In the genomic region with DNA sequence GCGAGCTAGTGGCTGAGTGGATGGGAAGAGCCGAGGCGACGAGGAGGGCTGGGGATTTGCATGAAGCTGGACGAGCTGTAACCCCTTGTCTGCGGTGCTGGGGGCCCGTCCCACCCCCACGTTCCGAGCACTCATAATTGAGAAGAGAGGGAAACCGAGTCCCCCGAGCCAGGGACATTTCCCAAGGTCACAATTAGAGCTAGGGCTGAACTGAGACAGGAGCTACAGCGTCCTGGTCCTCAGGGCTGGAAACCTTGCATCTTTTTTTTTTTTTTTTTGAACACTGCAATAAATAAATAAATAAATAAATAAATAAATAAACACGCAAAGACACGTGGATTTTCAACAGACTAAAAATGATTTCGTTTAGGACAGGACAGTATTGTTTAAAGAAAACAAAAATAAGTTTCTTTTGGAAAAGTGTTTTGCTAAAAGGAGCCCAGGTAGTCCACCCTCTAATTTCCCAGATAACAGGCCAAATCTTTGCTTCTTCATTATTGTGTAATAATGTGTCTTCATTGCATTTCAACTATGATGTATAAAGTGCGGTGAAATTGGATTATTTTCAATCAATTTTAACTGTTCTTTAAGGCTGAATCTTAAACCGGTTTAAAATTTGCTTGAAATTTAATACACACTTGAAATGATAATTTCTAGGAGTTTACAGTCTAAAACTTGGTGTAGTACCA, we compare ENCODE assay signal across 1 cellular context.
TF ChIP-seq lines count a peak whose summit lies in the region.

No MANE protein-coding gene starts in this region.

TF ChIP-seq in HepG2, 621 proteins besides CTCF, POLR2A, EP300 and RAD21 (continued from another document):
- TF ChIP-seq ZNF546 (CRISPR knock-in tag; conservative IDR thresholded peaks at IDR 0.05) (no peak), STAT5B (CRISPR knock-in tag; IDR thresholded peaks at IDR 0.05) (no peak), SRSF1 (optimal IDR thresholded peaks at IDR 0.05; ENCODE audit: low read depth, low read length) (peak; percentile 1), ZNF230 (CRISPR knock-in tag; IDR thresholded peaks at IDR 0.05) (no peak), ZNF672 (CRISPR knock-in tag; IDR thresholded peaks at IDR 0.05) (no peak), ZNF616 (CRISPR knock-in tag; IDR thresholded peaks at IDR 0.05; ENCODE audit: low read depth) (0 out of 2 replicates have a peak, but pooled peaks have one; percentile 16), ZNF782 (CRISPR knock-in tag; IDR thresholded peaks at IDR 0.05; ENCODE audit: borderline replicate concordance) (no peak), ZNF768 (CRISPR knock-in tag; IDR thresholded peaks at IDR 0.05) (no peak), MTF2 (CRISPR knock-in tag; IDR thresholded peaks at IDR 0.05; ENCODE audit: borderline replicate concordance) (peak; percentile 40; the same call in 1 of the 2 replicates), ZNF549 (CRISPR knock-in tag; IDR thresholded peaks at IDR 0.05) (no peak), SP5 (CRISPR knock-in tag; IDR thresholded peaks at IDR 0.05; ENCODE audit: borderline replicate concordance, low read depth) (no peak), ZNF598 (CRISPR knock-in tag; IDR thresholded peaks at IDR 0.05; ENCODE audit: borderline replicate concordance) (no peak), FOXC1 (CRISPR knock-in tag; IDR thresholded peaks at IDR 0.05; ENCODE audit: borderline replicate concordance) (no peak), RBM39 (IDR thresholded peaks at IDR 0.05; ENCODE audit: low read depth, low read length, poor library complexity, severe bottlenecking) (no peak), NR3C1 (CRISPR knock-in tag; IDR thresholded peaks at IDR 0.05) (no peak), ZNF567 (CRISPR knock-in tag; IDR thresholded peaks at IDR 0.05; ENCODE audit: borderline replicate concordance) (no peak; the same call in 1 of the 2 replicates), ZNF354B (CRISPR knock-in tag; IDR thresholded peaks at IDR 0.05) (no peak)
- TF ChIP-seq, protein P1, sequence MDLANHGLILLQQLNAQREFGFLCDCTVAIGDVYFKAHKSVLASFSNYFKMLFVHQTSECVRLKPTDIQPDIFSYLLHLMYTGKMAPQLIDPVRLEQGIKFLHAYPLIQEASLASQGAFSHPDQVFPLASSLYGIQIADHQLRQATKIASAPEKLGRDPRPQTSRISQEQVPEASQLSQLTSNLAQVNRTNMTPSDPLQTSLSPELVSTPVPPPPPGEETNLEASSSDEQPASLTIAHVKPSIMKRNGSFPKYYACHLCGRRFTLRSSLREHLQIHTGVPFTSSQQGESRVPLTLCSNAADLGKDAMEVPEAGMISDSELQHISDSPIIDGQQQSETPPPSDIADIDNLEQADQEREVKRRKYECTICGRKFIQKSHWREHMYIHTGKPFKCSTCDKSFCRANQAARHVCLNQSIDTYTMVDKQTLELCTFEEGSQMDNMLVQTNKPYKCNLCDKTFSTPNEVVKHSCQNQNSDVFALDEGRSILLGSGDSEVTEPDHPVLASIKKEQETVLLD (CRISPR knock-in tag; IDR thresholded peaks at IDR 0.05; ENCODE audit: low read depth): no peak
- TF ChIP-seq, protein P2, sequence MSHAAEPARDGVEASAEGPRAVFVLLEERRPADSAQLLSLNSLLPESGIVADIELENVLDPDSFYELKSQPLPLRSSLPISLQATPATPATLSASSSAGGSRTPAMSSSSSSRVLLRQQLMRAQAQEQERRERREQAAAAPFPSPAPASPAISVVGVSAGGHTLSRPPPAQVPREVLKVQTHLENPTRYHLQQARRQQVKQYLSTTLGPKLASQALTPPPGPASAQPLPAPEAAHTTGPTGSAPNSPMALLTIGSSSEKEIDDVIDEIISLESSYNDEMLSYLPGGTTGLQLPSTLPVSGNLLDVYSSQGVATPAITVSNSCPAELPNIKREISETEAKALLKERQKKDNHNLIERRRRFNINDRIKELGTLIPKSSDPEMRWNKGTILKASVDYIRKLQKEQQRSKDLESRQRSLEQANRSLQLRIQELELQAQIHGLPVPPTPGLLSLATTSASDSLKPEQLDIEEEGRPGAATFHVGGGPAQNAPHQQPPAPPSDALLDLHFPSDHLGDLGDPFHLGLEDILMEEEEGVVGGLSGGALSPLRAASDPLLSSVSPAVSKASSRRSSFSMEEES (CRISPR knock-in tag; IDR thresholded peaks at IDR 0.05): 0 out of 2 replicates have a peak, but pooled peaks have one; percentile 2
- TF ChIP-seq, protein P3, sequence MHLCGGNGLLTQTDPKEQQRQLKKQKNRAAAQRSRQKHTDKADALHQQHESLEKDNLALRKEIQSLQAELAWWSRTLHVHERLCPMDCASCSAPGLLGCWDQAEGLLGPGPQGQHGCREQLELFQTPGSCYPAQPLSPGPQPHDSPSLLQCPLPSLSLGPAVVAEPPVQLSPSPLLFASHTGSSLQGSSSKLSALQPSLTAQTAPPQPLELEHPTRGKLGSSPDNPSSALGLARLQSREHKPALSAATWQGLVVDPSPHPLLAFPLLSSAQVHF (CRISPR knock-in tag; IDR thresholded peaks at IDR 0.05): no peak
- TF ChIP-seq, protein P4, sequence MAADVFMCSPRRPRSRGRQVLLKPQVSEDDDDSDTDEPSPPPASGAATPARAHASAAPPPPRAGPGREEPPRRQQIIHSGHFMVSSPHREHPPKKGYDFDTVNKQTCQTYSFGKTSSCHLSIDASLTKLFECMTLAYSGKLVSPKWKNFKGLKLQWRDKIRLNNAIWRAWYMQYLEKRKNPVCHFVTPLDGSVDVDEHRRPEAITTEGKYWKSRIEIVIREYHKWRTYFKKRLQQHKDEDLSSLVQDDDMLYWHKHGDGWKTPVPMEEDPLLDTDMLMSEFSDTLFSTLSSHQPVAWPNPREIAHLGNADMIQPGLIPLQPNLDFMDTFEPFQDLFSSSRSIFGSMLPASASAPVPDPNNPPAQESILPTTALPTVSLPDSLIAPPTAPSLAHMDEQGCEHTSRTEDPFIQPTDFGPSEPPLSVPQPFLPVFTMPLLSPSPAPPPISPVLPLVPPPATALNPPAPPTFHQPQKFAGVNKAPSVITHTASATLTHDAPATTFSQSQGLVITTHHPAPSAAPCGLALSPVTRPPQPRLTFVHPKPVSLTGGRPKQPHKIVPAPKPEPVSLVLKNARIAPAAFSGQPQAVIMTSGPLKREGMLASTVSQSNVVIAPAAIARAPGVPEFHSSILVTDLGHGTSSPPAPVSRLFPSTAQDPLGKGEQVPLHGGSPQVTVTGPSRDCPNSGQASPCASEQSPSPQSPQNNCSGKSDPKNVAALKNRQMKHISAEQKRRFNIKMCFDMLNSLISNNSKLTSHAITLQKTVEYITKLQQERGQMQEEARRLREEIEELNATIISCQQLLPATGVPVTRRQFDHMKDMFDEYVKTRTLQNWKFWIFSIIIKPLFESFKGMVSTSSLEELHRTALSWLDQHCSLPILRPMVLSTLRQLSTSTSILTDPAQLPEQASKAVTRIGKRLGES (CRISPR knock-in tag; IDR thresholded peaks at IDR 0.05; ENCODE audit: borderline replicate concordance): no peak
